Comparison of ENCODE assay signal across 16 cellular contexts in the genomic region with DNA sequence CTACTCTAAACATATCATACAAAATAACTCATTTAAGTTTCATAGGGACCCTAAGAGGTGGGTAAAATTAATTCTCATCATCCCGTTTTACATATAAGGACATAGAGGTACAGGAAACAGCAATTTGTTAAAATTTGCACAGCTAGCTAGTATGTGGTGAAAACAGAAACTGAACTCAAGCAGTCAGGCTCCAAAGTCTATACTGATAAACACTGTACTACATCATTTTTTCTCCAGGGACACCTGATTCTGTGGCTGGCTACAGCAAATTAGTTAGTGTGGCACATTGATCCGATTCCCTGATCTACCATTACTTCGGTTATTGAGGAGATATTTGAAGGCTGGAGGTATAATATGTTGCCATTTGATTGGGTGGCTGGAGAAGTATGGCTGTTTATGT. TPM values are rescaled to one million over a fixed set of nuclear protein-coding genes. Genes with fewer than 3 reads are reported as not detected.
DNase-seq lines count a peak whose midpoint lies in the region; ATAC-seq and TF ChIP-seq lines count a peak whose summit lies in the region.
"Had no signal": no experiment of that assay in that cellular context is flagged by ENCODE, and none has a peak within 500 bp of the region (broad histone marks: within the 10 kb centered on the region; RNA-seq: fewer than 3 reads in every experiment).

No MANE protein-coding gene starts in this region.

- no peaks in the 10 kb centered on the region for H3K36me3 ChIP-seq in mucosa of descending colon (ENCODE audit: low read depth)
- H3K36me3 ChIP-seq: left lung had no signal

- intact Hi-C loops in activated CD4-positive, alpha-beta T cell treated with anti-CD3 and anti-CD28 coated beads, Interleukin-2, amount 10 ng/mL, durations not matched to agents 24 days and 14 days (cut with micrococcal nuclease), result loop anchor here (5.0 kb wide), 1 partner anchor 48 kb away; no protein-coding TSS in a partner anchor
- intact Hi-C loops in mucosa of descending colon (cut with DNase I, micrococcal nuclease), result no loop called here

- H3K4me1 Mint-ChIP-seq in activated CD4-positive, alpha-beta T cell treated with anti-CD3 and anti-CD28 coated beads, Interleukin-2, amount 10 ng/mL, durations not matched to agents 24 days and 14 days, result peaks cover 51% of the 10 kb centered on the region

- peak; percentile 72 for DNase-seq in activated CD4-positive, alpha-beta T cell treated with anti-CD3 and anti-CD28 coated beads, Interleukin-2, amount 10 ng/mL, durations not matched to agents 24 days and 14 days
- no peak for DNase-seq in activated CD4-positive, alpha-beta T cell treated with anti-CD3 and anti-CD28 coated beads, Interleukin-2, amount 50 U/mL, for 4 hours
- DNase-seq in mucosa of descending colon, result no peak
- DNase-seq in activated CD4-positive, CD25-positive, alpha-beta regulatory T cell (lab: John Stamatoyannopoulos, UW), result no peak
- no peak for DNase-seq in NCI-H748 (lab: John Stamatoyannopoulos, UW; ENCODE audit: unreplicated experiment)
- DNase-seq in AG08396 (ENCODE audit: low spot score), result no peak
- DNase-seq: activated naive CD4-positive, alpha-beta T cell treated with anti-CD3 and anti-CD28 coated beads, Interleukin-2, amount 50 U/mL, for 16 hours; dermis blood vessel endothelial cell; DMS53; foreskin melanocyte; Karpas-422; left lung; NCI-H2107; stimulated activated naive B cell treated with anti-CD40 and anti-IgM and Interleukin-4, amounts not matched to agents 10 μg/mL and 1 μg/mL and 100 μg/mL, for 72 hours had no signal

- no peaks in the 10 kb centered on the region for H3K9me3 ChIP-seq in mucosa of descending colon
- H3K9me3 ChIP-seq: left lung had no signal

- no peak for TF ChIP-seq CTCF in mucosa of descending colon (IDR thresholded peaks at IDR 0.05)

- peaks cover 30% of the 10 kb centered on the region for H3K9me3 Mint-ChIP-seq in activated CD4-positive, alpha-beta T cell treated with anti-CD3 and anti-CD28 coated beads, Interleukin-2, amount 10 ng/mL, durations not matched to agents 24 days and 14 days
- H3K9me3 Mint-ChIP-seq: stimulated activated naive B cell treated with anti-CD40 and anti-IgM and Interleukin-4, amounts not matched to agents 10 μg/mL and 1 μg/mL and 100 μg/mL, for 72 hours had no signal

- H3K27ac Mint-ChIP-seq in activated CD4-positive, alpha-beta T cell treated with anti-CD3 and anti-CD28 coated beads, Interleukin-2, amount 10 ng/mL, durations not matched to agents 24 days and 14 days, result peak overlapping the region; percentile 96
- H3K27ac Mint-ChIP-seq: stimulated activated naive B cell treated with anti-CD40 and anti-IgM and Interleukin-4, amounts not matched to agents 10 μg/mL and 1 μg/mL and 100 μg/mL, for 72 hours had no signal

- H3K4me3 ChIP-seq in mucosa of descending colon, result no peak overlapping the region
- H3K4me3 ChIP-seq: left lung had no signal

- peaks cover 5% of the 10 kb centered on the region for H3K4me1 ChIP-seq in mucosa of descending colon (ENCODE audit: low read depth)
- H3K4me1 ChIP-seq: left lung had no signal

- peak; percentile 59 for ATAC-seq in GM21576 (IDR thresholded peaks at IDR 0.05; ENCODE audit: unreplicated experiment)
- peak; percentile 57 for ATAC-seq in HG03565 (IDR thresholded peaks at IDR 0.05; ENCODE audit: unreplicated experiment)
- peak; percentile 58 for ATAC-seq in mucosa of descending colon
- ATAC-seq: left lung had no signal

- peaks cover 10% of the 10 kb centered on the region for H3K36me3 Mint-ChIP-seq in activated CD4-positive, alpha-beta T cell treated with anti-CD3 and anti-CD28 coated beads, Interleukin-2, amount 10 ng/mL, durations not matched to agents 24 days and 14 days (ENCODE audit: low read depth)
- H3K36me3 Mint-ChIP-seq: stimulated activated naive B cell treated with anti-CD40 and anti-IgM and Interleukin-4, amounts not matched to agents 10 μg/mL and 1 μg/mL and 100 μg/mL, for 72 hours had no signal

- peak overlapping the region; percentile 73 for H3K4me3 Mint-ChIP-seq in activated CD4-positive, alpha-beta T cell treated with anti-CD3 and anti-CD28 coated beads, Interleukin-2, amount 10 ng/mL, durations not matched to agents 24 days and 14 days
- H3K4me3 Mint-ChIP-seq: stimulated activated naive B cell treated with anti-CD40 and anti-IgM and Interleukin-4, amounts not matched to agents 10 μg/mL and 1 μg/mL and 100 μg/mL, for 72 hours had no signal

- peaks cover 2% of the 10 kb centered on the region for H3K27me3 Mint-ChIP-seq in activated CD4-positive, alpha-beta T cell treated with anti-CD3 and anti-CD28 coated beads, Interleukin-2, amount 10 ng/mL, durations not matched to agents 24 days and 14 days

RNA-seq across cellular contexts. Expression of a gene that starts 36.2 kb away (rescaled TPM):
- total RNA-seq in activated CD4-positive, alpha-beta T cell treated with anti-CD3 and anti-CD28 coated beads, Interleukin-2, amount 10 ng/mL, durations not matched to agents 24 days and 14 days, result 27.1 and 28.0 TPM in 2 replicates
- 10 to 100 TPM in 1 of 3 donors, 1 to 10 TPM in 2; 7.6 to 10.0 (median 7.9) TPM for total RNA-seq in mucosa of descending colon
